8 cellular contexts compared by ENCODE assay signal in genomic region chr12:52203126-52203921, GRCh38. TPM values are rescaled to one million over a fixed set of nuclear protein-coding genes. Genes with fewer than 3 reads are reported as not detected.
DNase-seq lines count a peak whose midpoint lies in the region; ATAC-seq, FAIRE-seq and TF ChIP-seq lines count a peak whose summit lies in the region.

No MANE protein-coding gene starts in this region.

- no peak overlapping the region for H3K14ac ChIP-seq in H1 (ENCODE audit: insufficient read length)

- WGBS in H1 (ENCODE audit: extremely low coverage in 1 of 2, insufficient coverage in 1 of 2, insufficient read length in 1 of 2, insufficient replicate concordance in 2 of 2, low coverage in 1 of 2, low lambda C conversion rate in 2 of 2, missing lambda C conversion rate in 1 of 2), 2 experiments, result 76% methylated on average over 17 of the region's 18 CpGs; no CpG with 5 or more reads in 1 of the 2 experiments

- no peaks in the 10 kb centered on the region for H3K23me2 ChIP-seq in H1 (ENCODE audit: low read depth, low read length)

- no peak for FAIRE-seq in H1 (lab: Jason Lieb, UNC)

- peak overlapping the region; percentile 42 for H2AK5ac ChIP-seq in H1 (ENCODE audit: low read depth, low read length)

- CTCF ChIA-PET in A673 (lab: Charles Lee), result no interaction called here
- CTCF ChIA-PET in H1 (lab: Charles Lee; ENCODE audit: partially characterized antibody), result interaction anchor here (1.0 to 1.5 kb wide), 6 partner anchors 29 to 676 kb away, joined by 3 to 4 read pairs (median 4); partner anchors contain the start of gene KRT7

- no peak for TF ChIP-seq RAD21 in H1 (IDR thresholded peaks at IDR 0.05 in 1 of 2, conservative IDR thresholded peaks at IDR 0.05 in 1 of 2; ENCODE audit: low read depth in 2 of 2, low read length in 2 of 2)

- intact Hi-C loops in A673 (cut with micrococcal nuclease; ENCODE audit: unreplicated experiment), result no loop called here

- ATAC-seq in HG02588 (IDR thresholded peaks at IDR 0.05; ENCODE audit: unreplicated experiment), result no peak

- no peak overlapping the region for H2BK20ac ChIP-seq in H1 (ENCODE audit: low read length)

- H3K27ac ChIP-seq in A673 (ENCODE audit: low read depth, low read length, poor library complexity, severe bottlenecking), result peak overlapping the region; percentile 59
- peak overlapping the region in 1 of 4 donors; percentile 64 for H3K27ac ChIP-seq in Peyer's patch
- no peak overlapping the region for H3K27ac ChIP-seq in H1 (ENCODE audit: low read depth, low read length)

- H2AFZ ChIP-seq in H1 (ENCODE audit: low read length), result no peak overlapping the region

- H3K4ac ChIP-seq in H1 (replicated peaks; ENCODE audit: insufficient read length, low read depth, low read length), result no peak overlapping the region

- no peaks in the 10 kb centered on the region for H3K9me3 ChIP-seq in A673 (ENCODE audit: low read depth, low read length, poor library complexity, severe bottlenecking)
- H3K9me3 ChIP-seq in Peyer's patch, result no peaks in the 10 kb centered on the region
- no peaks in the 10 kb centered on the region for H3K9me3 ChIP-seq in H1 (ENCODE audit: insufficient read depth in 2 of 2, low read depth in 1 of 2, low read length in 1 of 2)

- TF ChIP-seq EP300 in H1 (IDR thresholded peaks at IDR 0.05; ENCODE audit: borderline replicate concordance in 1 of 2, low read depth in 2 of 2, low read length in 2 of 2), result no peak

- TF ChIP-seq CTCF in A673 (conservative IDR thresholded peaks at IDR 0.05; ENCODE audit: low read depth, low read length) (no peak), Peyer's patch (IDR thresholded peaks at IDR 0.05) (no peak), H1 (IDR thresholded peaks at IDR 0.05; ENCODE audit: control extremely low read depth in 1 of 3, insufficient read depth in 1 of 3, low read depth in 1 of 3, low read length in 3 of 3) (no peak)

- no TSS peak for BruUV-seq in A673 (replicated peaks; lab: Mats Ljungman, UMichigan)

- peak overlapping the region; percentile 63 for H4K91ac ChIP-seq in H1 (replicated peaks; ENCODE audit: insufficient read length, low read length)

- no peak overlapping the region for H3K4me3 ChIP-seq in A673 (ENCODE audit: low read depth, low read length, poor library complexity, severe bottlenecking)
- no peak overlapping the region for H3K4me3 ChIP-seq in H7 (ENCODE audit: insufficient read depth, low read depth, low read length)
- no peak overlapping the region for H3K4me3 ChIP-seq in Peyer's patch
- no peak overlapping the region for H3K4me3 ChIP-seq in H1 (ENCODE audit: extremely low read depth in 1 of 4, insufficient read depth in 2 of 4, low read depth in 3 of 4, low read length in 4 of 4)

- 0 out of 2 replicates have a peak overlapping the region, but pooled peaks have one; percentile 0 for H3K18ac ChIP-seq in H1 (ENCODE audit: extremely low read depth, low read length)

- no peak overlapping the region for H4K5ac ChIP-seq in H1 (ENCODE audit: insufficient read length, low read depth, low read length)

- no peaks in the 10 kb centered on the region for H3K79me2 ChIP-seq in H1 (ENCODE audit: control insufficient read depth in 1 of 2, insufficient read depth in 2 of 2, low read length in 2 of 2)

- DNase-seq in A673 (ENCODE audit: low spot score) (peak; percentile 87), H7 (peak; percentile 48), Peyer's patch (peak in 2 of 3 donors; percentile 67 to 82), H1 (ENCODE audit: low read depth in 1 of 2, low spot score in 2 of 2) (no peak), myocyte (ENCODE audit: low read depth) (peak; percentile 50), cerebellum (ENCODE audit: low spot score) (no peak)
- DNase-seq in activated CD4-positive, CD25-positive, alpha-beta regulatory T cell treated with anti-CD3 and anti-CD28 coated beads, Interleukin-2, amount 50 U/mL, for 72 hours, result no peak

- H2BK15ac ChIP-seq in H1 (ENCODE audit: low read length), result peak overlapping the region; percentile 16

- H3K36me3 ChIP-seq in A673 (ENCODE audit: insufficient read depth, low read length, poor library complexity, severe bottlenecking) (no peaks in the 10 kb centered on the region), H7 (replicated peaks; ENCODE audit: control insufficient read depth, insufficient read depth, low read length) (no peaks in the 10 kb centered on the region), Peyer's patch (no peaks in the 10 kb centered on the region), H1 (ENCODE audit: control insufficient read depth in 2 of 4, insufficient read depth in 4 of 4, low read length in 3 of 4) (no peaks in the 10 kb centered on the region)

- H3K27me3 ChIP-seq in A673 (replicated peaks; ENCODE audit: insufficient read depth, low read depth, low read length, poor library complexity) (no peaks in the 10 kb centered on the region), H7 (ENCODE audit: control insufficient read depth, insufficient read depth, low read length) (no peaks in the 10 kb centered on the region), Peyer's patch (no peaks in the 10 kb centered on the region), H1 (replicated peaks in 1 of 4; ENCODE audit: control insufficient read depth in 3 of 4, extremely low read depth in 1 of 4, insufficient read depth in 3 of 4, low read length in 3 of 4) (no peaks in the 10 kb centered on the region)

- H3K9ac ChIP-seq in H1 (replicated peaks in 1 of 4; ENCODE audit: extremely low read depth in 1 of 4, low read depth in 3 of 4, low read length in 3 of 4), result peak overlapping the region in 1 of 4 experiments; percentile 57; a peak in 1 of 7 replicates

- H3K4me1 ChIP-seq in A673 (ENCODE audit: insufficient read depth, low read length, poor library complexity, severe bottlenecking), result peaks cover 24% of the 10 kb centered on the region
- peaks cover 0 to 40% (median 0%) of the 10 kb centered on the region in 4 donors for H3K4me1 ChIP-seq in Peyer's patch
- H3K4me1 ChIP-seq in H1 (replicated peaks in 1 of 4; ENCODE audit: control insufficient read depth in 3 of 4, insufficient read depth in 4 of 4, low read length in 3 of 4), result peaks cover 0 to 24% (median 6%) of the 10 kb centered on the region in 4 experiments; a peak in 4 of 7 replicates

- no peak overlapping the region for H2BK120ac ChIP-seq in H1 (replicated peaks; ENCODE audit: low read depth, low read length)

- peak overlapping the region; percentile 86 for H2BK12ac ChIP-seq in H1 (ENCODE audit: low read depth, low read length)

- no peak overlapping the region for H3K4me2 ChIP-seq in H1 (ENCODE audit: insufficient read depth in 1 of 2, low read depth in 2 of 2, low read length in 2 of 2)

- no peaks in the 10 kb centered on the region for H3K79me1 ChIP-seq in H1 (ENCODE audit: low read depth, low read length)

- no peak overlapping the region for H3K23ac ChIP-seq in H1 (ENCODE audit: insufficient read length)

- POLR2A ChIA-PET in A673 (lab: Charles Lee; ENCODE audit: low non-redundant PET) (no interaction called here), H1 (lab: Charles Lee; ENCODE audit: partially characterized antibody) (interaction anchor here (1.7 to 2.0 kb wide), 2 partner anchors 9 to 13 kb away, joined by 3 to 9 read pairs; no protein-coding TSS in a partner anchor)

- peak overlapping the region; percentile 57 for H2BK5ac ChIP-seq in H1 (ENCODE audit: low read depth, low read length)

- no peaks in the 10 kb centered on the region for H4K20me1 ChIP-seq in H1 (replicated peaks in 1 of 2; ENCODE audit: control insufficient read depth in 1 of 2, insufficient read depth in 2 of 2, low read length in 2 of 2)

- no peak for TF ChIP-seq POLR2A in Peyer's patch (IDR thresholded peaks at IDR 0.05)
- no peak for TF ChIP-seq POLR2A in H1 (IDR thresholded peaks at IDR 0.05; ENCODE audit: control extremely low read depth in 1 of 2, low read depth in 2 of 2, low read length in 2 of 2)

- H4K8ac ChIP-seq in H1 (ENCODE audit: extremely low read depth, insufficient read depth, low read length), result peak overlapping the region; percentile 28; the same call in 1 of the 2 replicates

- no peak overlapping the region for H3K56ac ChIP-seq in H1 (replicated peaks; ENCODE audit: insufficient read length, low read depth, low read length)

TF ChIP-seq in H1, 55 proteins besides CTCF, POLR2A, EP300 and RAD21 (continues in another document):
- TF ChIP-seq SUZ12 (IDR thresholded peaks at IDR 0.05; ENCODE audit: low read length) (no peak), TAF1 (IDR thresholded peaks at IDR 0.05; ENCODE audit: low read depth, low read length) (no peak), BCL11A (IDR thresholded peaks at IDR 0.05; ENCODE audit: low read depth in 2 of 2, low read length in 2 of 2) (no peak), CEBPB (IDR thresholded peaks at IDR 0.05; ENCODE audit: low read depth, low read length) (no peak), BRCA1 (IDR thresholded peaks at IDR 0.05; ENCODE audit: low read depth, low read length) (no peak)

RNA-seq across cellular contexts. Expression of gene KRT80, which starts 11.5 kb away (rescaled TPM):
- 0.33 and 1.0 TPM in 2 replicates for total RNA-seq in A673 (2021)
- total RNA-seq in H7 (2014; rRNA removed; shearing (Covaris generic)), result not detected in 2 replicates
- total RNA-seq in Peyer's patch, result under 1 TPM in 2 of 4 donors, not detected in 2; 0.13 to 0.38 TPM
- 0.08 TPM in 1 of 2 replicates, not detected in the other for total RNA-seq in H1 (2021; fragmentation: NEBNext Ultra II Directional; extraction: Animal tissue kit (Norgen Biotek cat#: 25700))
- polyA plus RNA-seq in H1 (2011; rRNA removed), result 0.05 and 0.06 TPM in 2 replicates
- 0.05 TPM for polyA plus RNA-seq in H1 (2011; cell fraction: cytosol; rRNA removed)
- 0.06 TPM for polyA plus RNA-seq in H1 (2011; cell fraction: nucleus; rRNA removed)
- polyA plus RNA-seq in H1 (2012, experiment 1 of 2), result 0.05 to 0.06 TPM in 2 of 4 replicates, not detected in the others
- polyA plus RNA-seq in H1 (2012, experiment 2 of 2), result 0.07 TPM
- 0.04 TPM for polyA plus RNA-seq in H1 (2013, experiment 1 of 2)
- polyA plus RNA-seq in H1 (2013, experiment 2 of 2), result 0.09 TPM
- 0.03 and 0.10 TPM in 2 replicates for polyA minus RNA-seq in H1 (2011; rRNA and poly(A)+ RNA removed)
- polyA minus RNA-seq in H1 (2011; cell fraction: cytosol; rRNA and poly(A)+ RNA removed), result 0.37 TPM
- 0.20 TPM for polyA minus RNA-seq in H1 (2011; cell fraction: nucleus; rRNA and poly(A)+ RNA removed)
- total RNA-seq in myocyte, result 46.3 and 68.4 TPM in 2 replicates
- polyA plus RNA-seq in myocyte (2012), result 59.1 TPM
- total RNA-seq in cerebellum, result not detected

RNA-seq across cellular contexts. Expression of gene KRT7, which starts 29.7 kb away (rescaled TPM):
- total RNA-seq in A673 (2021) (0.79 and 1.0 TPM in 2 replicates), Peyer's patch (1 to 10 TPM in 1 of 4 donors, under 1 TPM in 1, not detected in 2; 0.67 to 1.2 TPM), myocyte (3.1 and 6.6 TPM in 2 replicates), cerebellum (not detected)
- 0.80 and 1.1 TPM in 2 replicates for total RNA-seq in H7 (2014; rRNA removed; shearing (Covaris generic))
- total RNA-seq in H1 (2021; fragmentation: NEBNext Ultra II Directional; extraction: Animal tissue kit (Norgen Biotek cat#: 25700)), result 13.2 and 16.5 TPM in 2 replicates
- polyA plus RNA-seq in H1 (2011; rRNA removed), result 19.0 and 25.6 TPM in 2 replicates
- 20.8 TPM for polyA plus RNA-seq in H1 (2011; cell fraction: cytosol; rRNA removed)
- 32.4 TPM for polyA plus RNA-seq in H1 (2011; cell fraction: nucleus; rRNA removed)
- 10.8 to 28.4 TPM (median 20.2 TPM) in 4 replicates for polyA plus RNA-seq in H1 (2012, experiment 1 of 2)
- 20.5 TPM for polyA plus RNA-seq in H1 (2012, experiment 2 of 2)
- 4.4 TPM for polyA plus RNA-seq in H1 (2013, experiment 1 of 2)
- 4.8 TPM for polyA plus RNA-seq in H1 (2013, experiment 2 of 2)
- polyA minus RNA-seq in H1 (2011; rRNA and poly(A)+ RNA removed), result 16.8 and 19.4 TPM in 2 replicates
- polyA minus RNA-seq in H1 (2011; cell fraction: cytosol; rRNA and poly(A)+ RNA removed), result 13.4 TPM
- polyA minus RNA-seq in H1 (2011; cell fraction: nucleus; rRNA and poly(A)+ RNA removed), result 20.8 TPM
- 13.9 TPM for polyA plus RNA-seq in myocyte (2012)

Comparison
In these comparisons a context has a peak if more than half of its experiments do, and no peak if none do; other contexts are left out.
1. DNase-seq: peak in A673 (single experiment), H7 (single experiment), Peyer's patch (2 of 3) and myocyte (single experiment); none in H1 (0 of 2), activated CD4-positive, CD25-positive, alpha-beta regulatory T cell treated with anti-CD3 and anti-CD28 coated beads, Interleukin-2, amount 50 U/mL, for 72 hours (single experiment) and cerebellum (single experiment).
2. RNA of gene KRT80, which starts 11.5 kb away (total RNA-seq): 46.3 to 68.4 TPM in myocyte; 0.33 to 1.0 TPM in A673, 0.13 to 0.38 TPM in Peyer's patch, not detected in H7, 0.08 TPM in H1 and not detected in cerebellum (single experiment); every median in the first group is over 10 times any median in the second.